Comparison of ENCODE assay signal across 1 cellular context in the genomic region with DNA sequence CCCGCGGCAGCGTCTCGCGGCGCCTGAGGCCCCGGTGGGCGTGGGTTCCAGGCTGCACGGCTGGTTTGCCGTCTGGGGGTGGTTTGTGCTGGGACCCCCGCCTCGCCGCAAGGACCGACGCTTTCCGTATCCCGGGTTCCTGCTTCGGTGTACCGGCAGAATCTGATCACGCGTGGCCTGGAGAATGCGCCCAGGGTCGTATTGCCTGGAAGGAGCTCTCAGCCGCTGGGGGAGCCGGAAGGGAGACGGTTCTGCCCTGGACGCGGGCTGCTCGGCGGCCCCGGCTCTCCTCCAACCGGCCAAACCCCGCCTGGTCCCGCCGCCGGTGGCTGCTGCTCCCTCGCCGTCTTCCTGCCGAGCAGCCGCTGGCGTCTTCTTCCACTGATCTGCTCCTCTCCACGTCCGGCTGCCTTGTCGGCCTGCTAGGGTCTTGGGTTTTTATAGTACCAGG.
TF ChIP-seq lines count a peak whose summit lies in the region.

No MANE protein-coding gene starts in this region.

TF ChIP-seq in A549, 52 proteins besides CTCF, POLR2A, EP300 and RAD21 (continued from another document):
- TF ChIP-seq HMGXB4 (CRISPR knock-in tag; IDR thresholded peaks at IDR 0.05; ENCODE audit: borderline replicate concordance) = no peak
- TF ChIP-seq, protein P1, sequence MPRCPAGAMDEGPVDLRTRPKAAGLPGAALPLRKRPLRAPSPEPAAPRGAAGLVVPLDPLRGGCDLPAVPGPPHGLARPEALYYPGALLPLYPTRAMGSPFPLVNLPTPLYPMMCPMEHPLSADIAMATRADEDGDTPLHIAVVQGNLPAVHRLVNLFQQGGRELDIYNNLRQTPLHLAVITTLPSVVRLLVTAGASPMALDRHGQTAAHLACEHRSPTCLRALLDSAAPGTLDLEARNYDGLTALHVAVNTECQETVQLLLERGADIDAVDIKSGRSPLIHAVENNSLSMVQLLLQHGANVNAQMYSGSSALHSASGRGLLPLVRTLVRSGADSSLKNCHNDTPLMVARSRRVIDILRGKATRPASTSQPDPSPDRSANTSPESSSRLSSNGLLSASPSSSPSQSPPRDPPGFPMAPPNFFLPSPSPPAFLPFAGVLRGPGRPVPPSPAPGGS (IDR thresholded peaks at IDR 0.05) = no peak
- TF ChIP-seq E2F6 (IDR thresholded peaks at IDR 0.05; ENCODE audit: borderline replicate concordance, low read depth) = no peak
- TF ChIP-seq RCOR1 (IDR thresholded peaks at IDR 0.05; ENCODE audit: low read depth, low read length) = no peak
- TF ChIP-seq HOXB13 (CRISPR knock-in tag; IDR thresholded peaks at IDR 0.05; ENCODE audit: low read depth) = no peak
- no peak for TF ChIP-seq ZSCAN20 (CRISPR knock-in tag; IDR thresholded peaks at IDR 0.05)
- no peak for TF ChIP-seq NFE2L2 (conservative IDR thresholded peaks at IDR 0.05; ENCODE audit: low read length)
- TF ChIP-seq, protein P2, sequence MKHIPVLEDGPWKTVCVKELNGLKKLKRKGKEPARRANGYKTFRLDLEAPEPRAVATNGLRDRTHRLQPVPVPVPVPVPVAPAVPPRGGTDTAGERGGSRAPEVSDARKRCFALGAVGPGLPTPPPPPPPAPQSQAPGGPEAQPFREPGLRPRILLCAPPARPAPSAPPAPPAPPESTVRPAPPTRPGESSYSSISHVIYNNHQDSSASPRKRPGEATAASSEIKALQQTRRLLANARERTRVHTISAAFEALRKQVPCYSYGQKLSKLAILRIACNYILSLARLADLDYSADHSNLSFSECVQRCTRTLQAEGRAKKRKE (CRISPR knock-in tag; IDR thresholded peaks at IDR 0.05; ENCODE audit: low read depth) = no peak
- no peak for TF ChIP-seq ZNF302 (CRISPR knock-in tag; IDR thresholded peaks at IDR 0.05)
